19 cellular contexts compared by ENCODE assay signal in the genomic region with DNA sequence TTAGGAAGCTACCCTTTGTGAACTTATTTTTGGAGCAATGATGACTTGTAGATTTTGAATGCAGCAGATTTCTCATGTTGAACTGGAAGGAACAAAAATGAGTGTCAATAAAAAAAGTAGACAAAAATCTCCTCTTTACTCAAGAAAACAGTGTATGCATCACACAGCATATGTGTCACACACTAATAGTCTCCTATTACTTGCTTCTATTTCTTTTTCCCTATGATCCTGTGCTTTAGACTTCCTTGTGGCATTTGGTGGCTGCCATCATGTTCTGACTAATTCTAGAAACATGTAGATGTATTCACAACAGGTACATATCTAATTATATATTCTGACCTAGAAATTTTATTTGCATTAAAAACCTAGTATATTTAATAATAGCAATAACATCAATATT. TPM values are rescaled to one million over a fixed set of nuclear protein-coding genes. Genes with fewer than 3 reads are reported as not detected.
DNase-seq lines count a peak whose midpoint lies in the region; ATAC-seq, FAIRE-seq and TF ChIP-seq lines count a peak whose summit lies in the region.
"Had no signal": no experiment of that assay in that cellular context is flagged by ENCODE, and none has a peak within 500 bp of the region (broad histone marks: within the 10 kb centered on the region; RNA-seq: fewer than 3 reads in every experiment).

No MANE protein-coding gene starts in this region.

- H3K4me2 ChIP-seq in astrocyte (ENCODE audit: low read length), result no peak overlapping the region

- H3K27ac Mint-ChIP-seq in astrocyte (ENCODE audit: unreplicated experiment), result peak overlapping the region; percentile 30
- no peak overlapping the region; the same call in none of the 2 replicates for H3K27ac Mint-ChIP-seq in WTC11
- H3K27ac Mint-ChIP-seq: nephron had no signal

- H3K27me3 Mint-ChIP-seq in astrocyte (ENCODE audit: low read depth, unreplicated experiment) (no peaks in the 10 kb centered on the region), WTC11 (ENCODE audit: low read depth) (no peaks in the 10 kb centered on the region)
- H3K27me3 Mint-ChIP-seq: central memory CD8-positive, alpha-beta T cell had no signal

- H2AFZ ChIP-seq in astrocyte (ENCODE audit: low read depth, low read length), result no peak overlapping the region

- H3K9me3 Mint-ChIP-seq in astrocyte (ENCODE audit: unreplicated experiment) (no peaks in the 10 kb centered on the region), WTC11 (0 out of 2 replicates have a peak, but pooled peaks cover 7% of the 10 kb centered on the region)
- H3K9me3 Mint-ChIP-seq: central memory CD8-positive, alpha-beta T cell; nephron had no signal

- peak overlapping the region; percentile 76 for H3K27ac ChIP-seq in HL-60 (replicated peaks)
- peak overlapping the region; percentile 18 for H3K27ac ChIP-seq in astrocyte (ENCODE audit: low read depth, low read length)
- H3K27ac ChIP-seq in psoas muscle, result peak overlapping the region; percentile 64
- H3K27ac ChIP-seq in small intestine (ENCODE audit: low read depth in 1 of 2, low read length in 1 of 2), result no peak overlapping the region
- H3K27ac ChIP-seq: thyroid gland, VCaP had no signal

- H3K4me3 ChIP-seq in HL-60 (replicated peaks; ENCODE audit: insufficient read depth, low read length), result no peak overlapping the region
- H3K4me3 ChIP-seq in astrocyte (ENCODE audit: insufficient read depth, low read depth, low read length), result no peak overlapping the region
- H3K4me3 ChIP-seq in psoas muscle, result no peak overlapping the region
- H3K4me3 ChIP-seq in small intestine (ENCODE audit: low read depth in 1 of 2, low read length in 2 of 2), result no peak overlapping the region
- H3K4me3 ChIP-seq: thyroid gland had no signal

- no peaks in the 10 kb centered on the region for H3K9me3 ChIP-seq in astrocyte (ENCODE audit: insufficient read depth, low read depth, low read length)
- no peaks in the 10 kb centered on the region for H3K9me3 ChIP-seq in psoas muscle
- no peaks in the 10 kb centered on the region for H3K9me3 ChIP-seq in small intestine (ENCODE audit: control insufficient read depth, low read depth)
- H3K9me3 ChIP-seq: thyroid gland had no signal

- H3K79me2 ChIP-seq in astrocyte (ENCODE audit: insufficient read depth, low read length), result peaks cover 94% of the 10 kb centered on the region

- H3K36me3 Mint-ChIP-seq in astrocyte (ENCODE audit: low read depth, unreplicated experiment), result peaks cover 6% of the 10 kb centered on the region
- H3K36me3 Mint-ChIP-seq in WTC11, result peaks cover 14% of the 10 kb centered on the region

- FAIRE-seq in astrocyte (lab: Jason Lieb, UNC), result no peak
- FAIRE-seq in small intestine (lab: Jason Lieb, UNC), result no peak

- peaks cover 84% of the 10 kb centered on the region for H4K20me1 ChIP-seq in astrocyte (ENCODE audit: insufficient read depth, low read length)

- H3K4me1 ChIP-seq in astrocyte (ENCODE audit: insufficient read depth, low read length) (no peaks in the 10 kb centered on the region), psoas muscle (peaks cover 40% of the 10 kb centered on the region), small intestine (ENCODE audit: control insufficient read depth in 2 of 2, insufficient read depth in 1 of 2, low read depth in 1 of 2, low read length in 1 of 2) (peaks cover 0 to 5% of the 10 kb centered on the region in 2 donors)

- no peak for TF ChIP-seq CTCF in HL-60 (IDR thresholded peaks at IDR 0.05; ENCODE audit: insufficient read depth, low read length)
- no peak for TF ChIP-seq CTCF in astrocyte (IDR thresholded peaks at IDR 0.05; ENCODE audit: insufficient read depth, low read depth, low read length)
- TF ChIP-seq CTCF in psoas muscle (IDR thresholded peaks at IDR 0.05), result no peak
- TF ChIP-seq CTCF in WTC11 (IDR thresholded peaks at IDR 0.05), result no peak

- H3K27me3 ChIP-seq in HL-60 (ENCODE audit: insufficient read depth, poor library complexity, severe bottlenecking) (no peaks in the 10 kb centered on the region), astrocyte (ENCODE audit: insufficient read depth, low read length) (no peaks in the 10 kb centered on the region), psoas muscle (ENCODE audit: insufficient read depth in 3 of 3, low read length in 2 of 3) (no peaks in the 10 kb centered on the region), small intestine (ENCODE audit: control insufficient read depth in 2 of 2, insufficient read depth in 2 of 2, low read length in 2 of 2) (no peaks in the 10 kb centered on the region)
- H3K27me3 ChIP-seq: thyroid gland had no signal

- H3K9ac ChIP-seq in astrocyte (ENCODE audit: low read length), result no peak overlapping the region

- peak in 1 of 4 donors; percentile 40 for ATAC-seq in psoas muscle
- no peak for ATAC-seq in HG03196 (IDR thresholded peaks at IDR 0.05; ENCODE audit: unreplicated experiment)
- ATAC-seq in WTC11, result no peak
- ATAC-seq: left lobe of liver had no signal

- H3K4me3 Mint-ChIP-seq in astrocyte (ENCODE audit: unreplicated experiment) (no peak overlapping the region), WTC11 (no peak overlapping the region)
- H3K4me3 Mint-ChIP-seq: central memory CD8-positive, alpha-beta T cell; nephron had no signal

- CTCF ChIA-PET in WTC11 (lab: Charles Lee), result no interaction called here

- POLR2A ChIA-PET in WTC11 (lab: Charles Lee), result no interaction called here

- intact Hi-C loops in psoas muscle (cut with DNase I), result no loop called here

- H3K36me3 ChIP-seq in astrocyte (ENCODE audit: insufficient read depth, low read length) (peaks cover 3% of the 10 kb centered on the region), psoas muscle (ENCODE audit: insufficient read depth in 1 of 2, low read depth in 1 of 2) (peaks cover 0 to 8% of the 10 kb centered on the region in 2 donors), small intestine (ENCODE audit: control insufficient read depth in 2 of 2, insufficient read depth in 2 of 2, low read length in 2 of 2) (peaks cover 0 to 2% of the 10 kb centered on the region in 2 donors)
- H3K36me3 ChIP-seq: thyroid gland had no signal

- in situ Hi-C loops in Caki2 (cut with HindIII; ENCODE audit: low pct_unique_long_range_greater_than_20kb, low sequenced_read_pairs), result no loop called here

- peak; percentile 14 for DNase-seq in Caki2 (ENCODE audit: low read depth)
- no peak for DNase-seq in HL-60 (ENCODE audit: low read depth in 1 of 2, low spot score in 1 of 2)
- DNase-seq in astrocyte (ENCODE audit: low read depth), result no peak
- DNase-seq in psoas muscle, result no peak
- no peak for DNase-seq in small intestine
- DNase-seq in WTC11 (ENCODE audit: low spot score), result no peak
- DNase-seq: anterior cingulate cortex; effector CD8-positive, alpha-beta T cell; NCI-H146; NCI-H748 treated with DMSO at 0.1 percent for 48 hours; posterior cingulate gyrus; stimulated activated CD4-positive, alpha-beta T cell treated with anti-CD3 and anti-CD28 coated beads, Interleukin-2, amount 100 ng/mL, for 24 hours; stimulated activated naive CD4-positive, alpha-beta T cell; thyroid gland had no signal

- H3K4me1 Mint-ChIP-seq in astrocyte (ENCODE audit: low read depth, unreplicated experiment) (peaks cover 9% of the 10 kb centered on the region), WTC11 (peaks cover 2% of the 10 kb centered on the region; the same call in 1 of the 2 replicates)

TF ChIP-seq in WTC11, 78 proteins besides CTCF, POLR2A, EP300 and RAD21:
- TF ChIP-seq ZBTB21 (CRISPR knock-in tag; IDR thresholded peaks at IDR 0.05; ENCODE audit: borderline replicate concordance) (no peak), SMAD3 (CRISPR knock-in tag; IDR thresholded peaks at IDR 0.05; ENCODE audit: borderline replicate concordance) (no peak), SOX15 (CRISPR knock-in tag; IDR thresholded peaks at IDR 0.05) (no peak), ZNF423 (CRISPR knock-in tag; IDR thresholded peaks at IDR 0.05) (no peak), HMGA2 (CRISPR knock-in tag; IDR thresholded peaks at IDR 0.05) (no peak)
- TF ChIP-seq, protein P1, sequence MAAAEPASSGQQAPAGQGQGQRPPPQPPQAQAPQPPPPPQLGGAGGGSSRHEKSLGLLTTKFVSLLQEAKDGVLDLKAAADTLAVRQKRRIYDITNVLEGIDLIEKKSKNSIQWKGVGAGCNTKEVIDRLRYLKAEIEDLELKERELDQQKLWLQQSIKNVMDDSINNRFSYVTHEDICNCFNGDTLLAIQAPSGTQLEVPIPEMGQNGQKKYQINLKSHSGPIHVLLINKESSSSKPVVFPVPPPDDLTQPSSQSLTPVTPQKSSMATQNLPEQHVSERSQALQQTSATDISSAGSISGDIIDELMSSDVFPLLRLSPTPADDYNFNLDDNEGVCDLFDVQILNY (CRISPR knock-in tag; IDR thresholded peaks at IDR 0.05), result no peak

RNA-seq across cellular contexts. Expression of gene RC3H1, which starts 14.3 kb away (rescaled TPM):
- 6.9 and 9.4 TPM in 2 replicates for total RNA-seq in Caki2 (2014; rRNA removed; shearing (Covaris generic); ENCODE audit: low replicate concordance)
- total RNA-seq in astrocyte (31.2 and 38.1 TPM in 2 replicates), psoas muscle (10 to 100 TPM; 21.8 to 39.1 (median 29.4) TPM), WTC11 (2021) (24.1 to 25.7 TPM (median 25.4 TPM) in 3 replicates)
- polyA plus RNA-seq in psoas muscle (10 to 100 TPM in 1 of 3 donors, 1 to 10 TPM in 2; 2.9 to 23.0 (median 5.7) TPM), small intestine (1 to 10 TPM; 2.4 to 5.8 (median 2.9) TPM)

Comparison
In these comparisons a context has a peak if more than half of its experiments do, and no peak if none do; other contexts are left out.
1. H3K27ac ChIP-seq: peak in HL-60 (single experiment), astrocyte (single experiment) and psoas muscle (single experiment); none in small intestine (0 of 2).